ENCODE assay signal across 21 cellular contexts in the genomic region with DNA sequence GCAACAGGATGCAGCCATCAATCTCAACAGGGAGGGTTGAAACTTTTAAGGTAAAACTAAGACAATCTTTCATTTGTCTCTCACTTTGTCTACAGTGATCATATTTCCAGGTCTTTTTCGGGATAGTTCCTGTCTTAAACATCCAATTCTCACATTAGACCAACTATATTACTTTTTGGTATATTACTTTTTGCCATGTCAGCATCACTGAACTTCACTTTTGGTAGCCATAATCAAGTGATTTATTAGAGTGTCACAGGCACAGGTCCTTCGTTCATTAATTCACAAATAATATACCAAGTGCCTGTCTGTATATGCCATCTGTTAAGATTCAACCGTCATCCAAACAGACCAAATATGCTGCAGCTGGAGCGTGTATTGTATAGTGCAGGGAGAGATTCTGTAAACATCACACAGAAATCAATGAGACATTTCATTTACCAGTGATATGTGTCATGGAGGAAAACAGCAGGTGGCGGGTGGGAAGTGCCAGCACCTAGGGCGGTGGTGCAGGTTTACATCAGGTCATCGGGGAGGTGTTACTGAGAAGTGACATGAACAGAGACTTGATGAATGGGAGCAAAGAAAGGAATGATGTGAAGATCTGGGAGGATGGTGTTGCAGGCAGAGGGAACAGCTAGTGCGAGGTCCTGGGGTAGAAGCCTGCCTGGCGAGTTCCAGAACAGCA. TPM values are rescaled to one million over a fixed set of nuclear protein-coding genes. Genes with fewer than 3 reads are reported as not detected.
DNase-seq lines count a peak whose midpoint lies in the region; ATAC-seq and TF ChIP-seq lines count a peak whose summit lies in the region.
"Had no signal": no experiment of that assay in that cellular context is flagged by ENCODE, and none has a peak within 500 bp of the region (broad histone marks: within the 10 kb centered on the region; RNA-seq: fewer than 3 reads in every experiment).

No MANE protein-coding gene starts in this region.

- H3K27me3 ChIP-seq in neuronal stem cell (ENCODE audit: control insufficient read depth in 3 of 3, insufficient read depth in 3 of 3, low read depth in 1 of 3, low read length in 3 of 3) (no peaks in the 10 kb centered on the region), body of pancreas (peaks cover 0 to 4% of the 10 kb centered on the region in 2 donors)
- H3K27me3 ChIP-seq: dorsolateral prefrontal cortex, upper lobe of left lung had no signal

- H3K27ac ChIP-seq in neuronal stem cell (replicated peaks; ENCODE audit: low read length) (no peak overlapping the region), body of pancreas (no peak overlapping the region)
- H3K27ac ChIP-seq: dorsolateral prefrontal cortex, foreskin keratinocyte, GM23248, upper lobe of left lung had no signal

- H3K4me1 ChIP-seq in neuronal stem cell (ENCODE audit: control insufficient read depth in 2 of 2, insufficient read depth in 1 of 2, low read depth in 1 of 2, low read length in 2 of 2), result no peaks in the 10 kb centered on the region
- no peaks in the 10 kb centered on the region for H3K4me1 ChIP-seq in body of pancreas
- H3K4me1 ChIP-seq: BE2C, foreskin keratinocyte, upper lobe of left lung had no signal

- no peak overlapping the region for H3K4me2 ChIP-seq in neuronal stem cell (ENCODE audit: insufficient read depth, low read length, poor library complexity, severe bottlenecking)

- H3K23ac ChIP-seq in neuronal stem cell (ENCODE audit: low read depth, low read length, poor library complexity), result no peak overlapping the region

- no peak overlapping the region for H2BK5ac ChIP-seq in neuronal stem cell (ENCODE audit: low read length)

- TF ChIP-seq CTCF in body of pancreas (IDR thresholded peaks at IDR 0.05), result no peak

- H3K18ac ChIP-seq in neuronal stem cell (ENCODE audit: low read length), result no peak overlapping the region

- peak overlapping the region; percentile 21 for H3K9ac ChIP-seq in neuronal stem cell (ENCODE audit: low read depth, low read length, poor library complexity)
- H3K9ac ChIP-seq: GM23248 had no signal

- no peak overlapping the region for H3K14ac ChIP-seq in neuronal stem cell (ENCODE audit: low read length)

- H3K4ac ChIP-seq in neuronal stem cell (ENCODE audit: low read length), result no peak overlapping the region

- ATAC-seq in body of pancreas, result no peak
- no peak for ATAC-seq in GM18867 (IDR thresholded peaks at IDR 0.05; ENCODE audit: unreplicated experiment)
- ATAC-seq: activated CD4-positive, alpha-beta T cell treated with anti-CD3 and anti-CD28 coated beads for 36 hours; foreskin keratinocyte; naive thymus-derived CD8-positive, alpha-beta T cell had no signal

- no peak overlapping the region for H2BK120ac ChIP-seq in neuronal stem cell (ENCODE audit: low read depth, low read length)

- H3K4me3 ChIP-seq in neuronal stem cell (ENCODE audit: low read length in 2 of 2), result no peak overlapping the region
- no peak overlapping the region for H3K4me3 ChIP-seq in body of pancreas
- H3K4me3 ChIP-seq: dorsolateral prefrontal cortex, GM23248, upper lobe of left lung had no signal

- no peak overlapping the region for H2AK5ac ChIP-seq in neuronal stem cell (ENCODE audit: low read depth, low read length)

- H3K36me3 ChIP-seq in neuronal stem cell (replicated peaks in 1 of 2; ENCODE audit: control insufficient read depth in 2 of 2, insufficient read depth in 2 of 2, low read length in 2 of 2) (no peaks in the 10 kb centered on the region), body of pancreas (replicated peaks in 1 of 2; ENCODE audit: insufficient read depth in 1 of 2, low read depth in 2 of 2) (no peaks in the 10 kb centered on the region)
- H3K36me3 ChIP-seq: BE2C, upper lobe of left lung had no signal

- intact Hi-C loops in body of pancreas (cut with DNase I), result no loop called here

- H3K9me3 ChIP-seq in neuronal stem cell (replicated peaks in 1 of 2; ENCODE audit: control insufficient read depth in 2 of 2, insufficient read depth in 1 of 2, low read depth in 1 of 2, low read length in 2 of 2) (no peaks in the 10 kb centered on the region), body of pancreas (no peaks in the 10 kb centered on the region)
- H3K9me3 ChIP-seq: BE2C, upper lobe of left lung had no signal

- no peak overlapping the region for H4K91ac ChIP-seq in neuronal stem cell (ENCODE audit: low read depth, low read length, poor library complexity)

- no peak overlapping the region for H4K8ac ChIP-seq in neuronal stem cell (ENCODE audit: low read depth, low read length)

- no peak overlapping the region for H2AFZ ChIP-seq in neuronal stem cell (ENCODE audit: low read length)
- H2AFZ ChIP-seq: GM23248 had no signal

- H2BK15ac ChIP-seq in neuronal stem cell (ENCODE audit: low read length), result no peak overlapping the region

- peak; percentile 76 for DNase-seq in NCI-H1092 (lab: John Stamatoyannopoulos, UW)
- DNase-seq in NCI-H187 treated with DMSO at 0.1 percent for 48 hours (lab: John Stamatoyannopoulos, UW), result peak; percentile 18
- peak; percentile 25 for DNase-seq in NCI-H748 treated with DMSO at 0.1 percent for 48 hours (lab: John Stamatoyannopoulos, UW)
- DNase-seq in neuronal stem cell (ENCODE audit: low spot score), result no peak
- DNase-seq in body of pancreas, result no peak
- no peak for DNase-seq in midbrain (lab: John Stamatoyannopoulos, UW)
- DNase-seq: activated CD4-positive, alpha-beta T cell treated with anti-CD3 and anti-CD28 coated beads for 36 hours; activated CD8-positive, alpha-beta memory T cell treated with anti-CD3 and anti-CD28 coated beads, Interleukin-2, amount 50 U/mL, for 4 hours; activated gamma-delta T cell; BE2C; Calu3; caudate nucleus; dorsolateral prefrontal cortex; foreskin keratinocyte; GDM1; GM23248; naive thymus-derived CD8-positive, alpha-beta T cell; NCI-H1436 treated with DMSO at 0.1 percent for 48 hours; NK-92 treated with Interleukin-12 subunit alpha and Interleukin-12 subunit beta, amount 100 ng/mL, for 24 hours had no signal

- no CpG with 5 or more reads among the region's 9 CpGs for WGBS in neuronal stem cell (ENCODE audit: extremely low coverage in 2 of 2, insufficient read length in 2 of 2, insufficient replicate concordance in 1 of 2), 2 donors
- 28 to 32% methylated on average over 9 of the region's 9 CpGs for WGBS in body of pancreas, 2 donors

- no peaks in the 10 kb centered on the region for H3K79me1 ChIP-seq in neuronal stem cell (ENCODE audit: low read depth, low read length)

- no peak for TF ChIP-seq POLR2A in body of pancreas (IDR thresholded peaks at IDR 0.05)

- no peak overlapping the region for H2BK12ac ChIP-seq in neuronal stem cell (ENCODE audit: low read length)

RNA-seq across cellular contexts. Expression of gene ARHGEF7, which starts 24.9 kb away (rescaled TPM):
- polyA plus RNA-seq in neuronal stem cell (2013, experiment 1 of 2), result 43.9 TPM
- 44.8 TPM for polyA plus RNA-seq in neuronal stem cell (2013, experiment 2 of 2)
- 10 to 100 TPM; 27.5 to 81.4 TPM for total RNA-seq in body of pancreas

Comparison
In these comparisons a context has a peak if more than half of its experiments do, and no peak if none do; other contexts are left out.
1. DNase-seq: peak in NCI-H1092 (single experiment), NCI-H187 treated with DMSO at 0.1 percent for 48 hours (single experiment) and NCI-H748 treated with DMSO at 0.1 percent for 48 hours (single experiment); none in neuronal stem cell (single experiment), body of pancreas (0 of 4) and midbrain (single experiment).